ENCODE assay signal across 13 cellular contexts in genomic region chr3:185645596-185646381, GRCh38. TPM values are rescaled to one million over a fixed set of nuclear protein-coding genes. Genes with fewer than 3 reads are reported as not detected.
DNase-seq lines count a peak whose midpoint lies in the region; ATAC-seq and TF ChIP-seq lines count a peak whose summit lies in the region.
"Had no signal": no experiment of that assay in that cellular context is flagged by ENCODE, and none has a peak within 500 bp of the region (broad histone marks: within the 10 kb centered on the region; RNA-seq: fewer than 3 reads in every experiment).

No MANE protein-coding gene starts in this region.

- ATAC-seq in right cardiac atrium (no peak), RWPE2 (ENCODE audit: low read depth) (0 out of 3 replicates have a peak, but pooled peaks have one; percentile 19)
- ATAC-seq: activated CD4-positive, alpha-beta T cell treated with anti-CD3 and anti-CD28 coated beads for 36 hours had no signal

- no peak for TF ChIP-seq POLR2A in testis (IDR thresholded peaks at IDR 0.05)

- H3K27ac ChIP-seq in cardiac muscle cell, result peak overlapping the region; percentile 72
- H3K27ac ChIP-seq in right cardiac atrium (ENCODE audit: low read length), result no peak overlapping the region
- H3K27ac ChIP-seq in RWPE2 (ENCODE audit: poor library complexity, severe bottlenecking), result no peak overlapping the region
- no peak overlapping the region for H3K27ac ChIP-seq in iPS-20b (ENCODE audit: low read length)
- no peak overlapping the region for H3K27ac ChIP-seq in testis

- no peak overlapping the region for H3K4me3 ChIP-seq in cardiac muscle cell
- no peak overlapping the region for H3K4me3 ChIP-seq in right cardiac atrium (ENCODE audit: low read length)
- no peak overlapping the region for H3K4me3 ChIP-seq in RWPE2 (ENCODE audit: severe bottlenecking)
- no peak overlapping the region for H3K4me3 ChIP-seq in iPS-20b (ENCODE audit: low read length)
- H3K4me3 ChIP-seq in testis, result no peak overlapping the region

- H3K27me3 ChIP-seq in cardiac muscle cell (no peaks in the 10 kb centered on the region), right cardiac atrium (ENCODE audit: control insufficient read depth, insufficient read depth) (no peaks in the 10 kb centered on the region), RWPE2 (ENCODE audit: insufficient read depth, poor library complexity, severe bottlenecking) (no peaks in the 10 kb centered on the region), iPS-20b (ENCODE audit: insufficient read depth, low read length) (no peaks in the 10 kb centered on the region), testis (no peaks in the 10 kb centered on the region)

- H3K36me3 ChIP-seq in cardiac muscle cell, result peaks cover 53% of the 10 kb centered on the region
- H3K36me3 ChIP-seq in RWPE2 (ENCODE audit: low read depth), result peaks cover 59% of the 10 kb centered on the region
- H3K36me3 ChIP-seq in iPS-20b (ENCODE audit: insufficient read depth, low read depth, low read length), result peaks cover 69% of the 10 kb centered on the region
- no peaks in the 10 kb centered on the region for H3K36me3 ChIP-seq in testis (ENCODE audit: low read depth, missing control alignments)

- no peaks in the 10 kb centered on the region for H3K4me1 ChIP-seq in cardiac muscle cell (ENCODE audit: low read depth)
- no peaks in the 10 kb centered on the region for H3K4me1 ChIP-seq in right cardiac atrium (ENCODE audit: control insufficient read depth, insufficient read depth, low read length)
- H3K4me1 ChIP-seq in RWPE2 (ENCODE audit: insufficient read depth, poor library complexity, severe bottlenecking), result no peaks in the 10 kb centered on the region
- peaks cover 12% of the 10 kb centered on the region for H3K4me1 ChIP-seq in iPS-20b (ENCODE audit: insufficient read depth, low read length)
- H3K4me1 ChIP-seq in testis, result no peaks in the 10 kb centered on the region

- H3K9ac ChIP-seq in iPS-20b (ENCODE audit: low read depth, low read length), result peak overlapping the region; percentile 27; the same call in 1 of the 2 replicates

- DNase-seq in cardiac muscle cell (ENCODE audit: low read depth in 1 of 2, low spot score in 1 of 2), result no peak
- DNase-seq in right cardiac atrium, result no peak
- no peak for DNase-seq in RWPE2 (ENCODE audit: low spot score)
- peak; percentile 50 for DNase-seq in testis
- no peak for DNase-seq in NCI-H82 treated with DMSO at 0.1 percent for 48 hours (lab: John Stamatoyannopoulos, UW; ENCODE audit: unreplicated experiment)
- no peak for DNase-seq in H4 (ENCODE audit: low spot score)
- DNase-seq in NCI-H2081 treated with DMSO at 0.1 percent for 48 hours (lab: John Stamatoyannopoulos, UW), result no peak
- DNase-seq: activated CD4-positive, alpha-beta T cell treated with anti-CD3 and anti-CD28 coated beads for 36 hours; EL; HCEC 1CT; NCI-H82; nucleus accumbens had no signal

- H3K9me3 ChIP-seq in cardiac muscle cell (ENCODE audit: low read depth) (no peaks in the 10 kb centered on the region), right cardiac atrium (ENCODE audit: control insufficient read depth, low read length) (no peaks in the 10 kb centered on the region), RWPE2 (ENCODE audit: severe bottlenecking) (no peaks in the 10 kb centered on the region), iPS-20b (ENCODE audit: insufficient read depth, low read depth, low read length) (no peaks in the 10 kb centered on the region), testis (no peaks in the 10 kb centered on the region)

- intact Hi-C loops in right cardiac atrium (cut with DNase I), result no loop called here
- intact Hi-C loops in testis (cut with DNase I; ENCODE audit: low total_unique reads), result no loop called here

- WGBS in right cardiac atrium, result 81% methylated on average over 16 of the region's 16 CpGs
- 59 to 69% methylated on average over 8 to 16 of the region's 16 CpGs for WGBS in testis, 2 donors

- TF ChIP-seq CTCF in cardiac muscle cell (IDR thresholded peaks at IDR 0.05; ENCODE audit: low read depth, low read length) (no peak), RWPE2 (IDR thresholded peaks at IDR 0.05; ENCODE audit: poor library complexity, severe bottlenecking) (no peak), testis (IDR thresholded peaks at IDR 0.05) (no peak)

RNA-seq across cellular contexts. Expression of gene SENP2, which starts 59.7 kb away (rescaled TPM):
- 23.7 and 53.6 TPM in 2 replicates for total RNA-seq in cardiac muscle cell
- polyA plus RNA-seq in cardiac muscle cell, result 26.9 and 37.7 TPM in 2 replicates
- 10 to 100 TPM; 27.5 to 30.1 (median 29.0) TPM for total RNA-seq in right cardiac atrium
- 9.2 TPM for polyA plus RNA-seq in right cardiac atrium
- total RNA-seq in testis, result 10 to 100 TPM; 56.7 to 88.1 TPM
- polyA plus RNA-seq in testis (ENCODE audit: insufficient read depth, low read depth, low replicate concordance), result 146 TPM
- total RNA-seq in H4 (2014; rRNA removed; shearing (Covaris generic)), result 26.2 TPM in 2 replicates
